7 cellular contexts compared by ENCODE assay signal in the genomic region with DNA sequence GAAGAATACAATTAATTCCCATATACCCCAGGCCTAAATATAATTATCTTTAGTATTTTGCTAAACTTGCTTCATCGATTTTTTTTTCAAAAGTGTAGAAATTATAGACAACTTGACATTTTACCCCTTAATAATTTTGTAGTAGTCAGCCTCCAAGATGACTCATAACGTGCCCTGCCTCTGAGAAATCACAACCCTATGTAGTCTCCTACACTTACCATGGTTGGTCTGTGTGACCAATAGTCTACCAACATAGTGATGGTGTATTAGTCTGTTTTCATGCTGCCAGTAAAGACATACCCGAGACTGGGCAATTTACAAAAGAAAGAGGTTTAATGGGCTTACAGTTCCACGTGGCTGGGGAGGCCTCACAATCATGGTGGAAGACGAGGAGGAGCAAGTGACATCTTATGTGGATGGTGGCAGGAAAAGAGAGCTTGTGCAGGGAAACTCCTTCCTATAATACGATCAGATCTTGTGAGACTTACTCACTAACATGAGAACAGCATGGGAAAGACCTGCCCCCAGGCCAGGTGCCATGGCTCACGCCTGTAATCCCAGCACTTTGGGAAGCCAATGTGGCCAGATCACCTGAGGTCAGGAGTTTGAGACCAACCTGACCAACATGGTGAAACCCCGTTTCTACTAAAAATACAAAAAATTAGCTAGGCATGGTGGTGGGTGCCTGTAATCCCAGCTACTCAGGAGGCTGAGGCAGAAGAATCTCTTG. TPM values are rescaled to one million over a fixed set of nuclear protein-coding genes. Genes with fewer than 3 reads are reported as not detected.
DNase-seq lines count a peak whose midpoint lies in the region; ATAC-seq, FAIRE-seq and TF ChIP-seq lines count a peak whose summit lies in the region.
"Not testable (repeated sequence)": the region's sequence is repeated elsewhere in the genome, so short reads cannot be mapped to it uniquely, and the experiment has no call there.

No MANE protein-coding gene starts in this region.

- not testable (repeated sequence) for TF ChIP-seq CTCF in mammary epithelial cell (conservative IDR thresholded peaks at IDR 0.05 in 1 of 2, IDR thresholded peaks at IDR 0.05 in 1 of 2; ENCODE audit: extremely low read depth in 1 of 2, insufficient read depth in 1 of 2, low read depth in 1 of 2, low read length in 2 of 2); pancreas (IDR thresholded peaks at IDR 0.05)

- BruUV-seq in mammary epithelial cell (replicated peaks; lab: Mats Ljungman, UMichigan), result TSS peak; percentile 59

- dilution Hi-C loops in mammary epithelial cell (cut with HindIII; ENCODE audit: low sequenced_read_pairs), result loop anchor here (10.0 kb wide), 1 partner anchor 56 kb away; the partner anchor contains the start of gene CCT5

- peak overlapping the region; percentile 11 for H3K27ac ChIP-seq in mammary epithelial cell (ENCODE audit: insufficient read depth, low read depth, low read length)
- H3K27ac ChIP-seq in pancreas, result peak overlapping the region in 2 of 4 donors; percentile 57 to 70

- not testable (repeated sequence) for H3K4me3 ChIP-seq in mammary epithelial cell (replicated peaks in 1 of 3; ENCODE audit: insufficient read depth in 1 of 3, low read depth in 2 of 3, low read length in 3 of 3); pancreas

- H3K4me2 ChIP-seq in mammary epithelial cell (ENCODE audit: insufficient read depth, low read depth, low read length), result not testable (repeated sequence)

- not testable (repeated sequence) for H3K9ac ChIP-seq in mammary epithelial cell (ENCODE audit: insufficient read depth, low read length)

- not testable (repeated sequence) for H3K36me3 ChIP-seq in mammary epithelial cell (ENCODE audit: insufficient read depth, low read length); pancreas

- H3K4me1 ChIP-seq in mammary epithelial cell (ENCODE audit: insufficient read depth, low read length) (peaks cover 27% of the 10 kb centered on the region), pancreas (peaks cover 7 to 26% (median 11%) of the 10 kb centered on the region in 3 donors)

- not testable (repeated sequence) for H4K20me1 ChIP-seq in mammary epithelial cell (ENCODE audit: insufficient read depth, low read length)

- FAIRE-seq in pancreas (lab: Jason Lieb, UNC), result not testable (repeated sequence)

- in situ Hi-C loops in mammary epithelial cell (cut with MboI; ENCODE audit: low sequenced_read_pairs in 2 of 2), result not testable (repeated sequence)

- not testable (repeated sequence) for H3K27me3 ChIP-seq in mammary epithelial cell (ENCODE audit: insufficient read depth, low read length); pancreas

- H3K79me2 ChIP-seq in mammary epithelial cell (ENCODE audit: insufficient read depth, low read length), result not testable (repeated sequence)

- intact Hi-C loops in mammary epithelial cell (cut with micrococcal nuclease); pancreas (cut with DNase I): not testable (repeated sequence)

- CTCF ChIA-PET in mammary epithelial cell (lab: Charles Lee; ENCODE audit: low non-redundant PET), result not testable (repeated sequence)

- DNase-seq in mammary epithelial cell (peak; percentile 23), pancreas (peak in 3 of 6 donors; percentile 36 to 54 (median 47))

- not testable (repeated sequence) for H2AFZ ChIP-seq in mammary epithelial cell (ENCODE audit: low read depth, low read length)

- ATAC-seq in GM18861 (IDR thresholded peaks at IDR 0.05; ENCODE audit: unreplicated experiment) (peak; percentile 74), GM21576 (IDR thresholded peaks at IDR 0.05; ENCODE audit: unreplicated experiment) (peak; percentile 76), HG02938 (IDR thresholded peaks at IDR 0.05; ENCODE audit: unreplicated experiment) (peak; percentile 59), HG03558 (IDR thresholded peaks at IDR 0.05; ENCODE audit: extremely low read depth, unreplicated experiment) (peak; percentile 70), SK-N-SH treated with all-trans-retinoic acid at 6 μM for 48 hours (peak; percentile 39), pancreas (peak; percentile 5 to 29 (median 8))

- WGBS in mammary epithelial cell (ENCODE audit: low coverage, missing lambda C conversion rate), result 94% methylated on average over 8 of the region's 8 CpGs
- 53 to 56% methylated on average over 8 of the region's 8 CpGs for WGBS in pancreas, 2 donors

- H3K9me3 ChIP-seq in mammary epithelial cell (replicated peaks; ENCODE audit: insufficient read depth, low read length); pancreas: not testable (repeated sequence)

RNA-seq across cellular contexts. Expression of gene CMBL, which starts 3.3 kb away (rescaled TPM):
- 10 to 100 TPM in 1 of 2 donors, 1 to 10 TPM in 1; 2.5 to 17.3 TPM for total RNA-seq in mammary epithelial cell
- 28.8 TPM for polyA plus RNA-seq in mammary epithelial cell
- polyA minus RNA-seq in mammary epithelial cell, result 37.3 TPM
- total RNA-seq in pancreas, result 10 to 100 TPM; 10.8 to 20.3 (median 11.7) TPM
- polyA plus RNA-seq in pancreas, result 10 to 100 TPM in 1 of 2 donors, 1 to 10 TPM in 1; 6.2 to 11.4 TPM

RNA-seq across cellular contexts. Expression of gene MARCHF6, which starts 42.5 kb away (rescaled TPM):
- total RNA-seq in mammary epithelial cell, result 100 to 1,000 TPM in 1 of 2 donors, 10 to 100 TPM in 1; 91.0 to 110 TPM
- polyA plus RNA-seq in mammary epithelial cell, result 95.3 TPM
- 123 TPM for polyA minus RNA-seq in mammary epithelial cell
- 100 to 1,000 TPM in 1 of 6 donors, 10 to 100 TPM in 5; 72.4 to 105 (median 83.3) TPM for total RNA-seq in pancreas
- 10 to 100 TPM; 68.5 to 88.4 TPM for polyA plus RNA-seq in pancreas

Comparison
In these comparisons a context has a peak if more than half of its experiments do, and no peak if none do; other contexts are left out.
1. ATAC-seq: peak in every context shown above with its lines; median percentile 76 in GM21576; 74 in GM18861; 70 in HG03558; 59 in HG02938; 39 in SK-N-SH treated with all-trans-retinoic acid at 6 μM for 48 hours; 8 in pancreas.